ENCODE assay signal across 7 cellular contexts in genomic region chr1:32143302-32143695, GRCh38. TPM values are rescaled to one million over a fixed set of nuclear protein-coding genes. Genes with fewer than 3 reads are reported as not detected.
DNase-seq lines count a peak whose midpoint lies in the region; ATAC-seq, FAIRE-seq and TF ChIP-seq lines count a peak whose summit lies in the region.
"Not testable (repeated sequence)": the region's sequence is repeated elsewhere in the genome, so short reads cannot be mapped to it uniquely, and the experiment has no call there.

No MANE protein-coding gene starts in this region.

- H3K4me2 ChIP-seq in GM23248 (ENCODE audit: unreplicated experiment), result peak overlapping the region; percentile 51
- H3K4me2 ChIP-seq in astrocyte (ENCODE audit: low read length); HepG2 (ENCODE audit: low read depth, low read length): not testable (repeated sequence)

- in situ Hi-C loops in GM23248 (cut with MboI); HepG2 (cut with HindIII; ENCODE audit: extremely low pct_ligation_motif_present, low pct_unique_long_range_greater_than_20kb): not testable (repeated sequence)

- CTCF ChIA-PET in HepG2 (lab: Yijun Ruan, JAX; ENCODE audit: low intra/inter-chr PET ratio, low total read pairs), result not testable (repeated sequence)

- TF ChIP-seq RAD21 in HepG2 (CRISPR knock-in tag; IDR thresholded peaks at IDR 0.05), result not testable (repeated sequence)

- H3K9me2 ChIP-seq in GM23248 (ENCODE audit: insufficient read depth), result not testable (repeated sequence)

- H3K9ac ChIP-seq in GM23248, result peak overlapping the region; percentile 57
- H3K9ac ChIP-seq in astrocyte (ENCODE audit: low read length); HepG2 (ENCODE audit: insufficient read depth, low read depth, low read length): not testable (repeated sequence)

- not testable (repeated sequence) for H3K27me3 Mint-ChIP-seq in astrocyte (ENCODE audit: low read depth, unreplicated experiment); effector memory CD8-positive, alpha-beta T cell

- H3K79me2 ChIP-seq in GM23248 (ENCODE audit: insufficient read depth), result peaks cover 99% of the 10 kb centered on the region
- H3K79me2 ChIP-seq in astrocyte (ENCODE audit: insufficient read depth, low read length), result peaks cover 91% of the 10 kb centered on the region
- H3K79me2 ChIP-seq in HepG2 (ENCODE audit: insufficient read depth, low read length), result peaks cover 87% of the 10 kb centered on the region

- POLR2A ChIA-PET in HepG2 (lab: Yijun Ruan, JAX), result interaction anchor here (1.4 kb wide), 1 partner anchor 35 kb away, joined by 6 read pairs; the partner anchor contains the start of gene KPNA6

- not testable (repeated sequence) for H3K4me3 ChIP-seq in GM23248; astrocyte (ENCODE audit: insufficient read depth, low read depth, low read length); HepG2 (replicated peaks in 1 of 3; ENCODE audit: insufficient read depth in 1 of 3, low read depth in 2 of 3, low read length in 3 of 3); psoas muscle; thyroid gland (replicated peaks in 1 of 3)

- not testable (repeated sequence) for TF ChIP-seq POLR2A in HepG2 (IDR thresholded peaks at IDR 0.05; ENCODE audit: insufficient read depth in 1 of 2, low read depth in 2 of 2, low read length in 2 of 2); thyroid gland (IDR thresholded peaks at IDR 0.05)

- ATAC-seq in effector memory CD8-positive, alpha-beta T cell (replicated peaks); HepG2; psoas muscle: not testable (repeated sequence)
- ATAC-seq in Right ventricle myocardium superior (ENCODE audit: poor library complexity), result peak; percentile 10

- H2AFZ ChIP-seq in GM23248; astrocyte (ENCODE audit: low read depth, low read length); HepG2 (ENCODE audit: low read length): not testable (repeated sequence)

- intact Hi-C loops in Right ventricle myocardium superior (cut with DNase I); HepG2 (cut with micrococcal nuclease; ENCODE audit: unreplicated experiment); psoas muscle (cut with DNase I); thyroid gland (cut with DNase I): not testable (repeated sequence)

- not testable (repeated sequence) for H3K4me3 Mint-ChIP-seq in astrocyte (ENCODE audit: unreplicated experiment); effector memory CD8-positive, alpha-beta T cell

- WGBS in GM23248 (ENCODE audit: low coverage in 1 of 2, low lambda C conversion rate in 2 of 2, missing lambda C conversion rate in 2 of 2), 2 experiments, result 19 to 22% methylated on average over 4 of the region's 4 CpGs
- WGBS in HepG2 (ENCODE audit: low lambda C conversion rate), result 94% methylated on average over 4 of the region's 4 CpGs
- WGBS in psoas muscle, 3 donors, result 62 to 90% (median 68%) methylated on average over 3 to 4 of the region's 4 CpGs
- 24 to 40% methylated on average over 4 of the region's 4 CpGs for WGBS in thyroid gland, 2 donors

- H3K27ac Mint-ChIP-seq in astrocyte (ENCODE audit: unreplicated experiment), result peak overlapping the region; percentile 86
- H3K27ac Mint-ChIP-seq in effector memory CD8-positive, alpha-beta T cell, result peak overlapping the region; percentile 32 to 69

- H4K20me1 ChIP-seq in GM23248 (ENCODE audit: insufficient read depth), result not testable (repeated sequence)
- H4K20me1 ChIP-seq in astrocyte (ENCODE audit: insufficient read depth, low read length), result peaks cover 76% of the 10 kb centered on the region
- peaks cover 44% of the 10 kb centered on the region for H4K20me1 ChIP-seq in HepG2 (ENCODE audit: insufficient read depth, low read length)

- TF ChIP-seq CTCF in astrocyte (IDR thresholded peaks at IDR 0.05; ENCODE audit: insufficient read depth, low read depth, low read length); HepG2 (CRISPR knock-in tag; IDR thresholded peaks at IDR 0.05); psoas muscle (IDR thresholded peaks at IDR 0.05); thyroid gland (IDR thresholded peaks at IDR 0.05): not testable (repeated sequence)

- TF ChIP-seq EP300 in HepG2 (IDR thresholded peaks at IDR 0.05; ENCODE audit: low read depth in 2 of 2, low read length in 2 of 2); HepG2 (CRISPR knock-in tag; IDR thresholded peaks at IDR 0.05; ENCODE audit: borderline replicate concordance): not testable (repeated sequence)

- not testable (repeated sequence) for H3K36me3 ChIP-seq in GM23248 (ENCODE audit: low read depth); astrocyte (ENCODE audit: insufficient read depth, low read length); HepG2 (replicated peaks in 1 of 2; ENCODE audit: control insufficient read depth in 1 of 2, insufficient read depth in 2 of 2, low read length in 2 of 2); psoas muscle (ENCODE audit: insufficient read depth in 1 of 2, low read depth in 1 of 2); thyroid gland

- H3F3A ChIP-seq in GM23248 (ENCODE audit: insufficient read depth), result peaks cover 43% of the 10 kb centered on the region

- DNase-seq in GM23248; astrocyte (ENCODE audit: low read depth); effector memory CD8-positive, alpha-beta T cell; Right ventricle myocardium superior; HepG2 (ENCODE audit: low spot score); psoas muscle: not testable (repeated sequence)
- peak; percentile 51 to 55 for DNase-seq in thyroid gland

- peaks cover 27% of the 10 kb centered on the region for H3K4me1 Mint-ChIP-seq in astrocyte (ENCODE audit: low read depth, unreplicated experiment)
- H3K4me1 Mint-ChIP-seq in effector memory CD8-positive, alpha-beta T cell (ENCODE audit: low read depth in 2 of 2), result peaks cover 29 to 65% of the 10 kb centered on the region in 2 donors

- BruUV-seq in HepG2 (replicated peaks; lab: Mats Ljungman, UMichigan), result not testable (repeated sequence)

- H3K36me3 Mint-ChIP-seq in astrocyte (ENCODE audit: low read depth, unreplicated experiment), result not testable (repeated sequence)
- H3K36me3 Mint-ChIP-seq in effector memory CD8-positive, alpha-beta T cell (ENCODE audit: insufficient read depth), result peaks cover 12% of the 10 kb centered on the region

- H3K27me3 ChIP-seq in GM23248 (replicated peaks; ENCODE audit: insufficient read depth); astrocyte (ENCODE audit: insufficient read depth, low read length); HepG2 (ENCODE audit: control insufficient read depth in 1 of 2, insufficient read depth in 2 of 2, low read length in 2 of 2); psoas muscle (ENCODE audit: insufficient read depth in 3 of 3, low read length in 2 of 3); thyroid gland: not testable (repeated sequence)

- FAIRE-seq in astrocyte (lab: Jason Lieb, UNC); HepG2 (lab: Jason Lieb, UNC): not testable (repeated sequence)

- H3K9me3 ChIP-seq in GM23248 (ENCODE audit: low read depth); astrocyte (ENCODE audit: insufficient read depth, low read depth, low read length); HepG2 (ENCODE audit: low read length); psoas muscle; thyroid gland: not testable (repeated sequence)

- H3K27ac ChIP-seq in GM23248 (peak overlapping the region; percentile 88), astrocyte (ENCODE audit: low read depth, low read length) (peak overlapping the region; percentile 36), HepG2 (ENCODE audit: extremely low read length, insufficient read depth, low read length) (peak overlapping the region; percentile 59), psoas muscle (peak overlapping the region; percentile 62), thyroid gland (peak overlapping the region; percentile 13 to 53 (median 29))

- H3K4me1 ChIP-seq in GM23248 (ENCODE audit: insufficient read depth), result peaks cover 28% of the 10 kb centered on the region
- H3K4me1 ChIP-seq in astrocyte (ENCODE audit: insufficient read depth, low read length), result peaks cover 23% of the 10 kb centered on the region
- H3K4me1 ChIP-seq in HepG2 (ENCODE audit: insufficient read depth, low read length), result peaks cover 33% of the 10 kb centered on the region
- peaks cover 30% of the 10 kb centered on the region for H3K4me1 ChIP-seq in psoas muscle
- peaks cover 15 to 17% of the 10 kb centered on the region in 2 donors for H3K4me1 ChIP-seq in thyroid gland

- H3K9me3 Mint-ChIP-seq in astrocyte (ENCODE audit: unreplicated experiment); effector memory CD8-positive, alpha-beta T cell: not testable (repeated sequence)

RNA-seq across cellular contexts. Expression of gene KPNA6, which starts 35.4 kb away (rescaled TPM):
- 52.9 and 56.0 TPM in 2 replicates for total RNA-seq in GM23248 (2014; rRNA removed; shearing (Covaris generic))
- 38.3 and 39.9 TPM in 2 replicates for polyA plus RNA-seq in GM23248 (2016; fragmentation: Nextera tagmentation; extraction: Ambion mirVana)
- total RNA-seq in astrocyte, result 113 and 122 TPM in 2 replicates
- total RNA-seq in Right ventricle myocardium superior, result 69.4 TPM
- total RNA-seq in HepG2 (2016; rRNA removed; fragmentation: Illumina TruSeq; extraction: Trizol), result 47.5 and 111 TPM in 2 replicates
- 6.5 and 6.8 TPM in 2 replicates for total RNA-seq in HepG2 (2016; cell fraction: cytosol; rRNA removed; fragmentation: Illumina TruSeq; extraction: Trizol; ENCODE audit: low read depth)
- 45.2 and 102 TPM in 2 replicates for total RNA-seq in HepG2 (2016; cell fraction: insoluble cytoplasmic fraction; rRNA removed; fragmentation: Illumina TruSeq; extraction: Trizol)
- 10.4 and 10.9 TPM in 2 replicates for total RNA-seq in HepG2 (2016; cell fraction: membrane; rRNA removed; fragmentation: Illumina TruSeq; extraction: Trizol)
- total RNA-seq in HepG2 (2016; cell fraction: nucleus; rRNA removed; fragmentation: Illumina TruSeq; extraction: Trizol), result 29.9 and 31.0 TPM in 2 replicates
- polyA plus RNA-seq in HepG2 (2011; rRNA removed), result 18.6 and 22.0 TPM in 2 replicates
- 14.3 and 18.5 TPM in 2 replicates for polyA plus RNA-seq in HepG2 (2011; cell fraction: cytosol; rRNA removed)
- 9.5 and 12.0 TPM in 2 replicates for polyA plus RNA-seq in HepG2 (2011; cell fraction: nucleus; rRNA removed)
- 12.5 and 14.5 TPM in 2 replicates for polyA plus RNA-seq in HepG2 (2012)
- polyA plus RNA-seq in HepG2 (2016; cell fraction: cytosol; fragmentation: Illumina TruSeq; extraction: Trizol; ENCODE audit: low read depth), result 0.94 and 1.1 TPM in 2 replicates
- 28.1 and 30.9 TPM in 2 replicates for polyA plus RNA-seq in HepG2 (2016; cell fraction: insoluble cytoplasmic fraction; fragmentation: Illumina TruSeq; extraction: Trizol; ENCODE audit: low read depth)
- 2.8 and 3.0 TPM in 2 replicates for polyA plus RNA-seq in HepG2 (2016; cell fraction: membrane; fragmentation: Illumina TruSeq; extraction: Trizol; ENCODE audit: low read depth)
- 21.6 and 24.1 TPM in 2 replicates for polyA plus RNA-seq in HepG2 (2016; cell fraction: nucleus; fragmentation: Illumina TruSeq; extraction: Trizol; ENCODE audit: insufficient read depth, low read depth)
- polyA minus RNA-seq in HepG2 (2011; rRNA and poly(A)+ RNA removed; ENCODE audit: low replicate concordance), result 46.5 and 64.8 TPM in 2 replicates
- polyA minus RNA-seq in HepG2 (2011; cell fraction: cytosol; rRNA and poly(A)+ RNA removed), result 22.9 and 31.6 TPM in 2 replicates
- polyA minus RNA-seq in HepG2 (2011; cell fraction: nucleus; rRNA and poly(A)+ RNA removed), result 14.4 and 17.8 TPM in 2 replicates
- total RNA-seq in psoas muscle, result 10 to 100 TPM; 67.4 to 98.3 (median 91.9) TPM
- 10 to 100 TPM; 13.4 to 51.1 (median 19.3) TPM for polyA plus RNA-seq in psoas muscle
- 10 to 100 TPM; 44.6 to 62.8 (median 53.4) TPM for total RNA-seq in thyroid gland

RNA-seq across cellular contexts. Expression of gene TXLNA, which starts 36.2 kb away (rescaled TPM):
- 92.1 and 99.9 TPM in 2 replicates for total RNA-seq in GM23248 (2014; rRNA removed; shearing (Covaris generic))
- polyA plus RNA-seq in GM23248 (2016; fragmentation: Nextera tagmentation; extraction: Ambion mirVana), result 77.5 and 77.6 TPM in 2 replicates
- total RNA-seq in astrocyte, result 65.8 and 66.6 TPM in 2 replicates
- total RNA-seq in Right ventricle myocardium superior, result 15.5 TPM
- total RNA-seq in HepG2 (2016; rRNA removed; fragmentation: Illumina TruSeq; extraction: Trizol), result 67.8 and 70.7 TPM in 2 replicates
- total RNA-seq in HepG2 (2016; cell fraction: cytosol; rRNA removed; fragmentation: Illumina TruSeq; extraction: Trizol; ENCODE audit: low read depth), result 4.6 and 5.6 TPM in 2 replicates
- 62.2 and 69.2 TPM in 2 replicates for total RNA-seq in HepG2 (2016; cell fraction: insoluble cytoplasmic fraction; rRNA removed; fragmentation: Illumina TruSeq; extraction: Trizol)
- total RNA-seq in HepG2 (2016; cell fraction: membrane; rRNA removed; fragmentation: Illumina TruSeq; extraction: Trizol), result 18.3 and 20.1 TPM in 2 replicates
- total RNA-seq in HepG2 (2016; cell fraction: nucleus; rRNA removed; fragmentation: Illumina TruSeq; extraction: Trizol), result 43.1 and 47.6 TPM in 2 replicates
- 29.6 and 35.3 TPM in 2 replicates for polyA plus RNA-seq in HepG2 (2011; rRNA removed)
- polyA plus RNA-seq in HepG2 (2011; cell fraction: cytosol; rRNA removed), result 24.4 and 26.4 TPM in 2 replicates
- polyA plus RNA-seq in HepG2 (2011; cell fraction: nucleus; rRNA removed), result 61.7 and 67.4 TPM in 2 replicates
- 17.6 and 25.1 TPM in 2 replicates for polyA plus RNA-seq in HepG2 (2012)
- 1.8 and 2.5 TPM in 2 replicates for polyA plus RNA-seq in HepG2 (2016; cell fraction: cytosol; fragmentation: Illumina TruSeq; extraction: Trizol; ENCODE audit: low read depth)
- polyA plus RNA-seq in HepG2 (2016; cell fraction: insoluble cytoplasmic fraction; fragmentation: Illumina TruSeq; extraction: Trizol; ENCODE audit: low read depth), result 31.0 and 40.7 TPM in 2 replicates
- polyA plus RNA-seq in HepG2 (2016; cell fraction: membrane; fragmentation: Illumina TruSeq; extraction: Trizol; ENCODE audit: low read depth), result 6.7 and 7.2 TPM in 2 replicates
- 57.5 and 57.8 TPM in 2 replicates for polyA plus RNA-seq in HepG2 (2016; cell fraction: nucleus; fragmentation: Illumina TruSeq; extraction: Trizol; ENCODE audit: insufficient read depth, low read depth)
- polyA minus RNA-seq in HepG2 (2011; rRNA and poly(A)+ RNA removed; ENCODE audit: low replicate concordance), result 48.5 and 59.2 TPM in 2 replicates
- polyA minus RNA-seq in HepG2 (2011; cell fraction: cytosol; rRNA and poly(A)+ RNA removed), result 21.2 and 22.2 TPM in 2 replicates
- polyA minus RNA-seq in HepG2 (2011; cell fraction: nucleus; rRNA and poly(A)+ RNA removed), result 18.9 and 23.6 TPM in 2 replicates
- 10 to 100 TPM; 12.9 to 21.5 (median 19.7) TPM for total RNA-seq in psoas muscle
- polyA plus RNA-seq in psoas muscle, result 10 to 100 TPM in 2 of 3 donors, 1 to 10 TPM in 1; 8.0 to 15.7 (median 12.6) TPM
- 10 to 100 TPM; 47.7 to 69.4 (median 60.6) TPM for total RNA-seq in thyroid gland

RNA-seq across cellular contexts. Expression of gene CCDC28B, which starts 57.1 kb away (rescaled TPM):
- total RNA-seq in GM23248 (2014; rRNA removed; shearing (Covaris generic)), result 10.4 and 17.7 TPM in 2 replicates
- polyA plus RNA-seq in GM23248 (2016; fragmentation: Nextera tagmentation; extraction: Ambion mirVana) (19.7 TPM in 2 replicates), HepG2 (2011; rRNA removed) (2.6 TPM in 2 replicates), psoas muscle (10 to 100 TPM; 22.2 to 63.6 (median 44.3) TPM)
- total RNA-seq in astrocyte (16.0 and 19.2 TPM in 2 replicates), Right ventricle myocardium superior (25.0 TPM), HepG2 (2016; rRNA removed; fragmentation: Illumina TruSeq; extraction: Trizol) (2.8 and 3.5 TPM in 2 replicates), psoas muscle (10 to 100 TPM; 38.7 to 69.2 (median 51.3) TPM), thyroid gland (1 to 10 TPM; 2.2 to 7.6 (median 5.2) TPM)
- 0.53 and 1.1 TPM in 2 replicates for total RNA-seq in HepG2 (2016; cell fraction: cytosol; rRNA removed; fragmentation: Illumina TruSeq; extraction: Trizol; ENCODE audit: low read depth)
- total RNA-seq in HepG2 (2016; cell fraction: insoluble cytoplasmic fraction; rRNA removed; fragmentation: Illumina TruSeq; extraction: Trizol), result 3.1 and 3.8 TPM in 2 replicates
- 1.3 and 1.9 TPM in 2 replicates for total RNA-seq in HepG2 (2016; cell fraction: membrane; rRNA removed; fragmentation: Illumina TruSeq; extraction: Trizol)
- 0.75 and 0.81 TPM in 2 replicates for total RNA-seq in HepG2 (2016; cell fraction: nucleus; rRNA removed; fragmentation: Illumina TruSeq; extraction: Trizol)
- 1.9 and 2.6 TPM in 2 replicates for polyA plus RNA-seq in HepG2 (2011; cell fraction: cytosol; rRNA removed)
- 4.6 and 5.6 TPM in 2 replicates for polyA plus RNA-seq in HepG2 (2011; cell fraction: nucleus; rRNA removed)
- polyA plus RNA-seq in HepG2 (2012), result 3.4 and 4.3 TPM in 2 replicates
- polyA plus RNA-seq in HepG2 (2016; cell fraction: cytosol; fragmentation: Illumina TruSeq; extraction: Trizol; ENCODE audit: low read depth), result 0.87 and 1.5 TPM in 2 replicates
- 1.5 and 1.7 TPM in 2 replicates for polyA plus RNA-seq in HepG2 (2016; cell fraction: insoluble cytoplasmic fraction; fragmentation: Illumina TruSeq; extraction: Trizol; ENCODE audit: low read depth)
- 0.65 and 0.95 TPM in 2 replicates for polyA plus RNA-seq in HepG2 (2016; cell fraction: membrane; fragmentation: Illumina TruSeq; extraction: Trizol; ENCODE audit: low read depth)
- polyA plus RNA-seq in HepG2 (2016; cell fraction: nucleus; fragmentation: Illumina TruSeq; extraction: Trizol; ENCODE audit: insufficient read depth, low read depth), result 1.8 and 2.3 TPM in 2 replicates
- 0.26 and 2.1 TPM in 2 replicates for polyA minus RNA-seq in HepG2 (2011; rRNA and poly(A)+ RNA removed; ENCODE audit: low replicate concordance)
- polyA minus RNA-seq in HepG2 (2011; cell fraction: cytosol; rRNA and poly(A)+ RNA removed), result 0.89 and 1.9 TPM in 2 replicates
- polyA minus RNA-seq in HepG2 (2011; cell fraction: nucleus; rRNA and poly(A)+ RNA removed), result 0.75 and 1.0 TPM in 2 replicates

Comparison
In these comparisons a context has a peak if more than half of its experiments do, and no peak if none do; other contexts are left out.
1. H3K27ac ChIP-seq: peak in every context shown above with its lines; median percentile 88 in GM23248; 62 in psoas muscle; 59 in HepG2; 36 in astrocyte; 29 in thyroid gland.